In the genomic region with DNA sequence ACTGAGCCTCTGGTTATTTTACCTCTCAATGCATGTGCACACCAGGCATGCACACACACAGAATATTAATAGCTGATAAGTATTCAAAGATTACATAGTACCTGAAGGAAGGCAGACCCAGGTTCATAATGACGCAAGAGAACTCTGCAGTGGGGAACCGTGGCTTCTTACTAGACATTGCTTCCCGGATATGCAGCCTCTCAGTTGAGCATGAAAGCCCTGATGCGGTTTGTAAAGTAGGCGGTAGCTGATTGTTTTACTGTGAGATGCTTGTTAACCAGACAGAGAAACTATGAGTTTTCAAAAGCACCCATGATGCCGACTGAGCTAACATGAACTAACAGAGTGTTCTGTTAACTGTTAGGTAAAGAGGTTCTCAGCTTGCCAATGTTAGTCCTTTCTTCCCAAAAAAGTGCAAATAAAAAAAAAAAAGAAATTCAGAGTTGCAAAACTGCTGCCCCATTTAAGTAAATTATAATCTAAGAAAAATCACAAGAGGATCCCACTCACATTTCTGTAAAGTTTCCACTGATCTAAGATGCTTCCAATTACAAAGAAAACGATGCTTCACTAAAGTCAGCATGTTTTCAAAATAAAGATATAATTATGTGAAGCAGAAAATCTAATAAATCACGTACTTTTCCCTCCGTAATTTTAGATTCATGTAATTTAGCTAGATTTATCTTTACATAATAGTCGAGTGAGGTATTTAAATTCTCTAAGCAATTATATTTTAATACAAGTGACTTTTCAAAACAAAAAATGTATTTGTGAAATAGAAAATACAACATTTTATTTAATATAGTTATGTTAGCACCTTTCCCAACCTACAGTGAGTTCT, we compare ENCODE assay signal across 9 cellular contexts. TPM values are rescaled to one million over a fixed set of nuclear protein-coding genes. Genes with fewer than 3 reads are reported as not detected.
DNase-seq lines count a peak whose midpoint lies in the region; ATAC-seq lines count a peak whose summit lies in the region.
"Had no signal": no experiment of that assay in that cellular context is flagged by ENCODE, and none has a peak within 500 bp of the region (broad histone marks: within the 10 kb centered on the region; RNA-seq: fewer than 3 reads in every experiment).

No MANE protein-coding gene starts in this region.

- peak overlapping the region; percentile 57 for H3K4me3 Mint-ChIP-seq in activated CD8-positive, alpha-beta T cell treated with anti-CD3 and anti-CD28 coated beads, Interleukin-2, amount 10 ng/mL, durations not matched to agents 7 days and 5 days
- H3K4me3 Mint-ChIP-seq in stimulated activated naive CD8-positive, alpha-beta T cell treated with anti-CD3 and anti-CD28 coated beads, Interleukin-15, Interleukin-2, amounts not matched to agents 100 ng/mL and 50 ng/mL, for 24 hours: peak overlapping the region; percentile 75

- H3K27me3 Mint-ChIP-seq in activated CD8-positive, alpha-beta T cell treated with anti-CD3 and anti-CD28 coated beads, Interleukin-2, amount 10 ng/mL, durations not matched to agents 7 days and 5 days (ENCODE audit: low read depth): peaks cover 45% of the 10 kb centered on the region
- H3K27me3 Mint-ChIP-seq in stimulated activated naive CD8-positive, alpha-beta T cell treated with anti-CD3 and anti-CD28 coated beads, Interleukin-15, Interleukin-2, amounts not matched to agents 100 ng/mL and 50 ng/mL, for 24 hours: peaks cover 58% of the 10 kb centered on the region

- POLR2A ChIA-PET in activated CD8-positive, alpha-beta T cell treated with anti-CD3 and anti-CD28 coated beads, Interleukin-2, amount 10 ng/mL, durations not matched to agents 7 days and 5 days (lab: Charles Lee): interaction anchor here (0.6 to 1.7 kb wide), 2 partner anchors 18 to 166 kb away, joined by 3 to 6 read pairs; a partner anchor contains a TSS

- peak; percentile 28 for DNase-seq in activated CD8-positive, alpha-beta memory T cell treated with anti-CD3 and anti-CD28 coated beads, Interleukin-2, amount 50 U/mL, for 1 hour (ENCODE audit: extremely low read depth)
- no peak for DNase-seq in activated CD8-positive, alpha-beta memory T cell treated with anti-CD3 and anti-CD28 coated beads, Interleukin-2, amount 50 U/mL, for 48 hours
- peak; percentile 77 for DNase-seq in activated CD8-positive, alpha-beta T cell treated with anti-CD3 and anti-CD28 coated beads, Interleukin-2, amount 10 ng/mL, durations not matched to agents 7 days and 5 days
- DNase-seq in iris pigment epithelial cell (ENCODE audit: low read depth) (peak; percentile 78), HuH-7.5 (ENCODE audit: low spot score) (no peak), D341Med (ENCODE audit: low spot score) (no peak)
- DNase-seq: NCI-H446 treated with DMSO at 0.1 percent for 48 hours had no signal

- peaks cover 29% of the 10 kb centered on the region for H3K4me1 Mint-ChIP-seq in activated CD8-positive, alpha-beta T cell treated with anti-CD3 and anti-CD28 coated beads, Interleukin-2, amount 10 ng/mL, durations not matched to agents 7 days and 5 days (ENCODE audit: low read depth)
- peaks cover 39% of the 10 kb centered on the region for H3K4me1 Mint-ChIP-seq in stimulated activated naive CD8-positive, alpha-beta T cell treated with anti-CD3 and anti-CD28 coated beads, Interleukin-15, Interleukin-2, amounts not matched to agents 100 ng/mL and 50 ng/mL, for 24 hours (ENCODE audit: low read depth)

- no peaks in the 10 kb centered on the region for H3K36me3 Mint-ChIP-seq in activated CD8-positive, alpha-beta T cell treated with anti-CD3 and anti-CD28 coated beads, Interleukin-2, amount 10 ng/mL, durations not matched to agents 7 days and 5 days (ENCODE audit: low read depth)
- peaks cover 4% of the 10 kb centered on the region for H3K36me3 Mint-ChIP-seq in stimulated activated naive CD8-positive, alpha-beta T cell treated with anti-CD3 and anti-CD28 coated beads, Interleukin-15, Interleukin-2, amounts not matched to agents 100 ng/mL and 50 ng/mL, for 24 hours (ENCODE audit: low read depth)

- CTCF ChIA-PET in activated CD8-positive, alpha-beta T cell treated with anti-CD3 and anti-CD28 coated beads, Interleukin-2, amount 10 ng/mL, durations not matched to agents 7 days and 5 days (lab: Charles Lee): interaction anchor here (0.8 to 1.5 kb wide), 5 partner anchors 13 to 168 kb away, joined by 3 to 5 read pairs (median 4); a partner anchor contains a TSS

- ATAC-seq in activated CD8-positive, alpha-beta T cell treated with anti-CD3 and anti-CD28 coated beads, Interleukin-2, amount 10 ng/mL, durations not matched to agents 7 days and 5 days: peak; percentile 80
- no peak for ATAC-seq in HG03097 (IDR thresholded peaks at IDR 0.05; ENCODE audit: low FRiP score, unreplicated experiment)

- no peaks in the 10 kb centered on the region for H3K9me3 Mint-ChIP-seq in activated CD8-positive, alpha-beta T cell treated with anti-CD3 and anti-CD28 coated beads, Interleukin-2, amount 10 ng/mL, durations not matched to agents 7 days and 5 days (ENCODE audit: insufficient read depth)
- H3K9me3 Mint-ChIP-seq in stimulated activated naive CD8-positive, alpha-beta T cell treated with anti-CD3 and anti-CD28 coated beads, Interleukin-15, Interleukin-2, amounts not matched to agents 100 ng/mL and 50 ng/mL, for 24 hours: no peaks in the 10 kb centered on the region

- no peak overlapping the region for H3K27ac Mint-ChIP-seq in activated CD8-positive, alpha-beta T cell treated with anti-CD3 and anti-CD28 coated beads, Interleukin-2, amount 10 ng/mL, durations not matched to agents 7 days and 5 days
- H3K27ac Mint-ChIP-seq in stimulated activated naive CD8-positive, alpha-beta T cell treated with anti-CD3 and anti-CD28 coated beads, Interleukin-15, Interleukin-2, amounts not matched to agents 100 ng/mL and 50 ng/mL, for 24 hours: peak overlapping the region; percentile 68

RNA-seq across cellular contexts. Expression of a gene that starts 2.2 kb away (rescaled TPM):
- total RNA-seq in activated CD8-positive, alpha-beta T cell treated with anti-CD3 and anti-CD28 coated beads, Interleukin-2, amount 10 ng/mL, durations not matched to agents 7 days and 5 days: 1 to 10 TPM in 1 of 2 experiments, under 1 TPM in 1; 0.95 to 1.3 TPM

Comparison
In these comparisons a context has a peak if more than half of its experiments do, and no peak if none do; other contexts are left out.
1. DNase-seq: peak in activated CD8-positive, alpha-beta memory T cell treated with anti-CD3 and anti-CD28 coated beads, Interleukin-2, amount 50 U/mL, for 1 hour (single experiment), activated CD8-positive, alpha-beta T cell treated with anti-CD3 and anti-CD28 coated beads, Interleukin-2, amount 10 ng/mL, durations not matched to agents 7 days and 5 days (single experiment) and iris pigment epithelial cell (single experiment); none in activated CD8-positive, alpha-beta memory T cell treated with anti-CD3 and anti-CD28 coated beads, Interleukin-2, amount 50 U/mL, for 48 hours (single experiment), HuH-7.5 (single experiment) and D341Med (single experiment).